In the genomic region with DNA sequence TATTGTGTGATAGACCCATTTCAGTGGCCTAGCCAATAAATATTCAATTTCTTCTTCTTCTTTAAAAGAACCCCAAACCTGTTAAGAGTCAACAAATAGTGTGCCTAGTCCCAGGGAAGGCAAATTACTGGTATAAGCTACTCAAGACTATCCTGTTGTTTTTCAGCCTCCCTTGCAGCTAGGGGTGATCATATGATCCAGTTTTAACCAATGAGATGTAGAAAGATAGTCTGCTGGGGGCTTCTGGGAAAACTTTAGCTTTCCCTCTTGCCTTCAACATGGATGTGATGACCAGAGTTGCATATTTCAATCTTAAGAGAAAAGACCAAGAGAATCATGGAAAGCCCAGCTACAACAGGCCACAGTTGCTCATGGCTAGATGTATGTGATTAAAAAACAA, we compare ENCODE assay signal across 26 cellular contexts. TPM values are rescaled to one million over a fixed set of nuclear protein-coding genes. Genes with fewer than 3 reads are reported as not detected.
DNase-seq lines count a peak whose midpoint lies in the region; ATAC-seq and TF ChIP-seq lines count a peak whose summit lies in the region.
"Had no signal": no experiment of that assay in that cellular context is flagged by ENCODE, and none has a peak within 500 bp of the region (broad histone marks: within the 10 kb centered on the region; RNA-seq: fewer than 3 reads in every experiment).

No MANE protein-coding gene starts in this region.

- no peaks in the 10 kb centered on the region for H3K9me3 ChIP-seq in SK-N-MC (ENCODE audit: low read depth, low read length)
- H3K9me3 ChIP-seq in body of pancreas: no peaks in the 10 kb centered on the region
- H3K9me3 ChIP-seq in H9 (ENCODE audit: control insufficient read depth, low read depth, low read length): no peaks in the 10 kb centered on the region
- H3K9me3 ChIP-seq: adrenal gland, breast epithelium had no signal

- H3K27me3 ChIP-seq in body of pancreas: no peaks in the 10 kb centered on the region
- H3K27me3 ChIP-seq in H9 (ENCODE audit: insufficient read depth, low read length): no peaks in the 10 kb centered on the region
- H3K27me3 ChIP-seq: adrenal gland, breast epithelium, heart left ventricle had no signal

- H3K4me1 ChIP-seq in body of pancreas (peaks cover 13% of the 10 kb centered on the region), H9 (ENCODE audit: insufficient read depth, low read length) (no peaks in the 10 kb centered on the region)
- H3K4me1 ChIP-seq: breast epithelium had no signal

- no peak overlapping the region for H2BK20ac ChIP-seq in H9 (ENCODE audit: low read depth, low read length, poor library complexity, severe bottlenecking)

- no peak overlapping the region for H2BK15ac ChIP-seq in H9 (ENCODE audit: low read depth, low read length)

- no peak overlapping the region for H3K18ac ChIP-seq in H9 (ENCODE audit: insufficient read length, low read depth, low read length)

- H3K4ac ChIP-seq in H9 (ENCODE audit: low read depth, low read length): no peak overlapping the region

- TF ChIP-seq CTCF in body of pancreas (IDR thresholded peaks at IDR 0.05) (no peak), H9 (conservative IDR thresholded peaks at IDR 0.05) (no peak)

- no peak overlapping the region for H4K91ac ChIP-seq in H9 (ENCODE audit: insufficient read length, low read depth, low read length)

- H2BK12ac ChIP-seq in H9 (ENCODE audit: insufficient read length, low read depth, low read length): no peak overlapping the region

- no peak overlapping the region for H3K4me3 Mint-ChIP-seq in activated CD8-positive, alpha-beta memory T cell treated with anti-CD3 and anti-CD28 coated beads, Interleukin-2, amount 10 ng/mL, durations not matched to agents 7 days and 5 days
- no peak overlapping the region for H3K4me3 Mint-ChIP-seq in stimulated activated memory B cell treated with anti-CD40 and anti-IgM and Interleukin-4, amounts not matched to agents 10 μg/mL and 1 μg/mL and 100 μg/mL, for 72 hours
- no peak overlapping the region for H3K4me3 Mint-ChIP-seq in H9
- H3K4me3 Mint-ChIP-seq: HFFc6 had no signal

- no peak for TF ChIP-seq POLR2A in body of pancreas (IDR thresholded peaks at IDR 0.05)

- H3K56ac ChIP-seq in H9 (ENCODE audit: insufficient read length, low read depth, low read length): no peak overlapping the region

- no peak overlapping the region for H2BK5ac ChIP-seq in H9 (ENCODE audit: insufficient read length, low read length)

- peaks cover 3% of the 10 kb centered on the region for H3K9me3 Mint-ChIP-seq in activated CD8-positive, alpha-beta memory T cell treated with anti-CD3 and anti-CD28 coated beads, Interleukin-2, amount 10 ng/mL, durations not matched to agents 7 days and 5 days (ENCODE audit: low read depth)
- peaks cover 3% of the 10 kb centered on the region for H3K9me3 Mint-ChIP-seq in stimulated activated memory B cell treated with anti-CD40 and anti-IgM and Interleukin-4, amounts not matched to agents 10 μg/mL and 1 μg/mL and 100 μg/mL, for 72 hours
- no peaks in the 10 kb centered on the region for H3K9me3 Mint-ChIP-seq in H9
- H3K9me3 Mint-ChIP-seq: activated T-cell treated with anti-CD3 and anti-CD28 coated beads, Interleukin-2, amount 50 U/mL, for 72 hours; HFFc6 had no signal

- no peaks in the 10 kb centered on the region for H3K27me3 Mint-ChIP-seq in activated CD8-positive, alpha-beta memory T cell treated with anti-CD3 and anti-CD28 coated beads, Interleukin-2, amount 10 ng/mL, durations not matched to agents 7 days and 5 days
- H3K27me3 Mint-ChIP-seq in stimulated activated memory B cell treated with anti-CD40 and anti-IgM and Interleukin-4, amounts not matched to agents 10 μg/mL and 1 μg/mL and 100 μg/mL, for 72 hours: no peaks in the 10 kb centered on the region
- H3K27me3 Mint-ChIP-seq in H9 (ENCODE audit: low read depth): peaks cover 1% of the 10 kb centered on the region; the same call in 1 of the 2 replicates

- H2BK120ac ChIP-seq in H9 (ENCODE audit: low read depth, low read length, poor library complexity, severe bottlenecking): no peak overlapping the region

- no peak overlapping the region for H3K14ac ChIP-seq in H9 (ENCODE audit: insufficient read depth, low read length)

- no peak overlapping the region for H3K23ac ChIP-seq in H9 (ENCODE audit: insufficient read length, low read depth, low read length)

- peaks cover 81% of the 10 kb centered on the region for H3K36me3 Mint-ChIP-seq in activated CD8-positive, alpha-beta memory T cell treated with anti-CD3 and anti-CD28 coated beads, Interleukin-2, amount 10 ng/mL, durations not matched to agents 7 days and 5 days
- peaks cover 77% of the 10 kb centered on the region for H3K36me3 Mint-ChIP-seq in stimulated activated memory B cell treated with anti-CD40 and anti-IgM and Interleukin-4, amounts not matched to agents 10 μg/mL and 1 μg/mL and 100 μg/mL, for 72 hours
- peaks cover 64 to 89% (median 80%) of the 10 kb centered on the region in 3 experiments for H3K36me3 Mint-ChIP-seq in H9 (ENCODE audit: insufficient read depth in 1 of 3, low read depth in 3 of 3)

- no peaks in the 10 kb centered on the region for H3K23me2 ChIP-seq in H9 (ENCODE audit: insufficient read length, low read depth, low read length, poor library complexity, severe bottlenecking)

- H4K5ac ChIP-seq in H9 (ENCODE audit: insufficient read length, low read depth, low read length): no peak overlapping the region

- no peak overlapping the region for H3K4me3 ChIP-seq in SK-N-MC
- no peak overlapping the region for H3K4me3 ChIP-seq in body of pancreas
- H3K4me3 ChIP-seq: adrenal gland, breast epithelium, coronary artery had no signal

- H3K9ac ChIP-seq in SK-N-MC (ENCODE audit: insufficient read length) (no peak overlapping the region), H9 (ENCODE audit: extremely low read depth, insufficient read length, low read length) (no peak overlapping the region)

- H2AFZ ChIP-seq in H9 (ENCODE audit: low read length): no peak overlapping the region

- H3K27ac ChIP-seq in SK-N-MC (0 out of 2 replicates have a peak overlapping the region, but pooled peaks have one; percentile 2), body of pancreas (no peak overlapping the region), H9 (ENCODE audit: insufficient read length, low read depth, low read length) (no peak overlapping the region)
- H3K27ac ChIP-seq: breast epithelium had no signal

- H3K79me1 ChIP-seq in H9 (ENCODE audit: insufficient read depth, low read depth, low read length, poor library complexity, severe bottlenecking): peaks cover 5% of the 10 kb centered on the region

- H3K79me2 ChIP-seq in H9 (ENCODE audit: insufficient read depth, low read length): no peaks in the 10 kb centered on the region

- H3K4me2 ChIP-seq in H9 (ENCODE audit: insufficient read depth, insufficient read length, low read length): no peak overlapping the region

- intact Hi-C loops in body of pancreas (cut with DNase I): no loop called here

- no peak overlapping the region for H3T11ph ChIP-seq in H9 (ENCODE audit: low read length)

- peaks cover 85% of the 10 kb centered on the region for H3K36me3 ChIP-seq in SK-N-MC (ENCODE audit: insufficient read depth, low read length)
- peaks cover 0 to 2% of the 10 kb centered on the region in 2 donors for H3K36me3 ChIP-seq in body of pancreas (replicated peaks in 1 of 2; ENCODE audit: insufficient read depth in 1 of 2, low read depth in 2 of 2)
- H3K36me3 ChIP-seq: breast epithelium had no signal

- H4K8ac ChIP-seq in H9 (replicated peaks; ENCODE audit: insufficient read length, low read depth, low read length): no peak overlapping the region

- H2AK5ac ChIP-seq in H9 (ENCODE audit: insufficient read length, low read length): no peak overlapping the region

- peaks cover 72% of the 10 kb centered on the region for H3K4me1 Mint-ChIP-seq in activated CD8-positive, alpha-beta memory T cell treated with anti-CD3 and anti-CD28 coated beads, Interleukin-2, amount 10 ng/mL, durations not matched to agents 7 days and 5 days
- H3K4me1 Mint-ChIP-seq in stimulated activated memory B cell treated with anti-CD40 and anti-IgM and Interleukin-4, amounts not matched to agents 10 μg/mL and 1 μg/mL and 100 μg/mL, for 72 hours: peaks cover 34% of the 10 kb centered on the region
- H3K4me1 Mint-ChIP-seq in H9: peaks cover 12 to 24% of the 10 kb centered on the region in 2 experiments

- no peaks in the 10 kb centered on the region for H4K20me1 ChIP-seq in H9 (ENCODE audit: control insufficient read depth, insufficient read depth, insufficient read length)

- CTCF ChIA-PET in activated CD8-positive, alpha-beta memory T cell treated with anti-CD3 and anti-CD28 coated beads, Interleukin-2, amount 10 ng/mL, durations not matched to agents 7 days and 5 days (lab: Charles Lee): interaction anchor here (1.0 to 1.7 kb wide), 3 partner anchors 21 to 173 kb away, joined by 4 to 5 read pairs (median 5); a partner anchor contains a TSS

- H3K27ac Mint-ChIP-seq in activated CD8-positive, alpha-beta memory T cell treated with anti-CD3 and anti-CD28 coated beads, Interleukin-2, amount 10 ng/mL, durations not matched to agents 7 days and 5 days: peak overlapping the region; percentile 92
- H3K27ac Mint-ChIP-seq in stimulated activated memory B cell treated with anti-CD40 and anti-IgM and Interleukin-4, amounts not matched to agents 10 μg/mL and 1 μg/mL and 100 μg/mL, for 72 hours: peak overlapping the region; percentile 18
- peak overlapping the region in 1 of 3 experiments; percentile 69; a peak in 1 of 7 replicates for H3K27ac Mint-ChIP-seq in H9

- DNase-seq in activated CD8-positive, alpha-beta memory T cell treated with anti-CD3 and anti-CD28 coated beads, Interleukin-2, amount 10 ng/mL, durations not matched to agents 7 days and 5 days: no peak
- DNase-seq in activated CD8-positive, alpha-beta memory T cell treated with anti-CD3 and anti-CD28 coated beads for 24 hours: no peak
- DNase-seq in SK-N-MC (ENCODE audit: low read depth, low spot score) (no peak), dedifferentiated amniotic fluid mesenchymal stem cell (ENCODE audit: extremely low spot score) (peak; percentile 2), body of pancreas (no peak), H9 (no peak)
- DNase-seq: activated CD4-positive, alpha-beta T cell treated with anti-CD3 and anti-CD28 coated beads, Interleukin-2, amount 50 U/mL, for 48 hours; activated T-cell treated with anti-CD3 and anti-CD28 coated beads, Interleukin-2, amount 50 U/mL, for 72 hours; adrenal gland; heart left ventricle; HFFc6; NCI-H774; occipital lobe; Right ventricle myocardium superior had no signal

- no peak for ATAC-seq in activated CD8-positive, alpha-beta memory T cell treated with anti-CD3 and anti-CD28 coated beads, Interleukin-2, amount 10 ng/mL, durations not matched to agents 7 days and 5 days
- ATAC-seq in stimulated activated memory B cell treated with anti-CD40 and anti-IgM and Interleukin-4, amounts not matched to agents 10 μg/mL and 1 μg/mL and 100 μg/mL, for 72 hours: no peak
- ATAC-seq in HG02981 (IDR thresholded peaks at IDR 0.05; ENCODE audit: unreplicated experiment): no peak
- no peak for ATAC-seq in body of pancreas
- ATAC-seq: activated T-cell treated with anti-CD3 and anti-CD28 coated beads, Interleukin-2, amount 50 U/mL, for 72 hours; heart left ventricle; left lobe of liver had no signal

RNA-seq across cellular contexts. Expression of a gene that starts 4.7 kb away (rescaled TPM):
- total RNA-seq in activated CD8-positive, alpha-beta memory T cell treated with anti-CD3 and anti-CD28 coated beads, Interleukin-2, amount 10 ng/mL, durations not matched to agents 7 days and 5 days: under 1 TPM in 1 of 2 experiments, not detected in 1; 0.09 TPM
- total RNA-seq in body of pancreas (not detected), H9 (2021) (0.04 TPM in 1 of 2 replicates, not detected in the other)
- total RNA-seq: HFFc6 had no signal

RNA-seq across cellular contexts. Expression of a gene that starts 32.3 kb away (rescaled TPM):
- total RNA-seq in activated CD8-positive, alpha-beta memory T cell treated with anti-CD3 and anti-CD28 coated beads, Interleukin-2, amount 10 ng/mL, durations not matched to agents 7 days and 5 days: 100 to 1,000 TPM; 678 to 780 TPM
- total RNA-seq in body of pancreas: 100 to 1,000 TPM in 1 of 2 donors, 10 to 100 TPM in 1; 74.2 to 131 TPM
- total RNA-seq in H9 (2021): 508 and 513 TPM in 2 replicates

RNA-seq across cellular contexts. Expression of a gene that starts 46.6 kb away (rescaled TPM):
- not detected for total RNA-seq in activated CD8-positive, alpha-beta memory T cell treated with anti-CD3 and anti-CD28 coated beads, Interleukin-2, amount 10 ng/mL, durations not matched to agents 7 days and 5 days
- not detected for total RNA-seq in body of pancreas
- total RNA-seq in H9 (2021): not detected in 2 replicates
- total RNA-seq: A673; activated T-cell treated with anti-CD3 and anti-CD28 coated beads, Interleukin-2, amount 50 U/mL, for 72 hours; adrenal gland; breast epithelium; endothelial cell of umbilical vein; heart left ventricle; HFFc6; left lobe of liver; mononuclear cell; occipital lobe; OCI-LY7; renal cortical epithelial cell; Right ventricle myocardium superior; subcutaneous adipose tissue; ureter had no signal
